ENCODE assay signal across 8 cellular contexts in the genomic region with DNA sequence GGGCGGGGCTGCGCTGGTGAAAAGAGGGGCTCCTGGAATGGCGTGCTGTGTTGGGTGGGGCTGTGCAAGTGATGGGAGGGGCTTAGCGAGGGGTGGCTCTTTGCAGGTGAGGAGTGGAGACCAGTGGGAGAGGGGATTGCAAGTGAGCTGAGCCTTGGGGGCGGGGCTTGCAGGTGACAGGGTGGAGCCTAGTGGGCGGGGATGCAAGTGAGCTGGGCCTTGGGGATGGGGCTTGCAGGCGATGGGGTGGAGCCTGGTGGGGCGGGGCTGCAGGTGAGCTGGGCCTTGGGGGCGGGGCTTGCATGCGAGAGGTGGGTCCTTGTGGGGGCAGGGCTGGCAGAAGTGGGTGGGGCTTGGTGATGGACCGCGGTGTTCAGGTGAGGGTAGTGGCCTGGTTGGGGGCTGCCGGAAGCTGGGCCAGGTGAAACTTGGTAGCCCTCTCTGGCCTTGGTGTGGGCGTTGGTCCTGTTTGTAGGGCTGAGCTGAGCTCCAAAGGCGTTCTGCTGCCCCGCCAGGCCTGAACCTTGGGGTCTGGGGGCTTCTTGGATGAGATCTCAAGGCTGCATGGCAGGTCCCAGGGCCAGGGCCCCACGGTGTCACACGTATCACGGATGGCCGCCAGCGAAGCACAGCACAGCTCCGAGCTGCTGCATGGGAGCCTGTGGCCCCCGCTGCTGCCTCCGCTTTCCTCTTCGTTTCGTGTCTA. TPM values are rescaled to one million over a fixed set of nuclear protein-coding genes. Genes with fewer than 3 reads are reported as not detected.
DNase-seq lines count a peak whose midpoint lies in the region; ATAC-seq and TF ChIP-seq lines count a peak whose summit lies in the region.

No MANE protein-coding gene starts in this region.

- POLR2A ChIA-PET in CD4-positive, alpha-beta T cell (lab: Charles Lee) = interaction anchor here (1.0 to 1.8 kb wide), 5 partner anchors 8 to 105 kb away, joined by 5 to 11 read pairs (median 6); a partner anchor contains a TSS

- no peaks in the 10 kb centered on the region for H3K9me3 ChIP-seq in CD4-positive, alpha-beta T cell (ENCODE audit: control insufficient read depth, low read length)
- no peaks in the 10 kb centered on the region for H3K9me3 ChIP-seq in RWPE2 (ENCODE audit: severe bottlenecking)
- no peaks in the 10 kb centered on the region for H3K9me3 ChIP-seq in neuron (ENCODE audit: low read length)

- H3K27me3 Mint-ChIP-seq in CD4-positive, alpha-beta T cell = no peaks in the 10 kb centered on the region

- no peaks in the 10 kb centered on the region for H3K9me3 Mint-ChIP-seq in CD4-positive, alpha-beta T cell

- peaks cover 4% of the 10 kb centered on the region for H3K4me1 ChIP-seq in RWPE2 (ENCODE audit: insufficient read depth, poor library complexity, severe bottlenecking)
- peaks cover 3% of the 10 kb centered on the region for H3K4me1 ChIP-seq in neuron (ENCODE audit: insufficient read depth, low read length)

- CTCF ChIA-PET in CD4-positive, alpha-beta T cell (lab: Charles Lee) = interaction anchor here (1.5 kb wide), 1 partner anchor 1642 kb away, joined by 3 read pairs; no protein-coding TSS in a partner anchor

- H2AFZ ChIP-seq in neuron (ENCODE audit: low read depth, low read length) = peak overlapping the region; percentile 34

- no peak for DNase-seq in CD4-positive, alpha-beta T cell
- DNase-seq in RWPE2 (ENCODE audit: low spot score) (peak; percentile 96), epithelial cell of prostate (ENCODE audit: low read depth, low spot score) (no peak), NOMO-1 treated with dmso at 0.1 percent for 144 hours (lab: John Stamatoyannopoulos, UW; ENCODE audit: unreplicated experiment) (no peak), hepatic stellate cell (ENCODE audit: low spot score) (no peak)

- no peak for TF ChIP-seq CTCF in CD4-positive, alpha-beta T cell (IDR thresholded peaks at IDR 0.05)
- no peak for TF ChIP-seq CTCF in RWPE2 (IDR thresholded peaks at IDR 0.05; ENCODE audit: poor library complexity, severe bottlenecking)

- ATAC-seq in CD4-positive, alpha-beta T cell (ENCODE audit: poor library complexity) = peak; percentile 52
- ATAC-seq in GM19035 (IDR thresholded peaks at IDR 0.05; ENCODE audit: unreplicated experiment) (peak; percentile 32), HG03135 (IDR thresholded peaks at IDR 0.05; ENCODE audit: unreplicated experiment) (peak; percentile 30), RWPE2 (ENCODE audit: low read depth) (peak; percentile 72; the same call in 2 of the 3 replicates)

- H3K4me3 Mint-ChIP-seq in CD4-positive, alpha-beta T cell = peak overlapping the region; percentile 75

- no peak overlapping the region for H3K27ac ChIP-seq in CD4-positive, alpha-beta T cell (ENCODE audit: low read depth, low read length)
- H3K27ac ChIP-seq in RWPE2 (ENCODE audit: poor library complexity, severe bottlenecking) (peak overlapping the region; percentile 4), epithelial cell of prostate (peak overlapping the region; percentile 88)

- H3K36me3 ChIP-seq in RWPE2 (ENCODE audit: low read depth) = peaks cover 27% of the 10 kb centered on the region
- H3K36me3 ChIP-seq in neuron (ENCODE audit: insufficient read depth, low read length) = peaks cover 16% of the 10 kb centered on the region

- H3K4me1 Mint-ChIP-seq in CD4-positive, alpha-beta T cell (ENCODE audit: low read depth) = peaks cover 18% of the 10 kb centered on the region

- peak overlapping the region; percentile 66 for H3K27ac Mint-ChIP-seq in CD4-positive, alpha-beta T cell

- peaks cover 27% of the 10 kb centered on the region for H3K36me3 Mint-ChIP-seq in CD4-positive, alpha-beta T cell (ENCODE audit: low read depth)

- no peaks in the 10 kb centered on the region for H3K27me3 ChIP-seq in CD4-positive, alpha-beta T cell (ENCODE audit: control insufficient read depth, insufficient read depth, low read length)
- H3K27me3 ChIP-seq in RWPE2 (ENCODE audit: insufficient read depth, poor library complexity, severe bottlenecking) (no peaks in the 10 kb centered on the region), neuron (ENCODE audit: insufficient read depth, low read length) (no peaks in the 10 kb centered on the region)

- intact Hi-C loops in CD4-positive, alpha-beta T cell (cut with DNase I, micrococcal nuclease) = loop anchor here in 1 of 2 experiments (2.0 kb wide), 1 partner anchor 107 kb away; a partner anchor contains a TSS

- H3K4me3 ChIP-seq in RWPE2 (ENCODE audit: severe bottlenecking) (peak overlapping the region; percentile 24), neuron (ENCODE audit: low read length) (peak overlapping the region; percentile 52)

RNA-seq across cellular contexts. Expression of a gene that starts 0.7 kb away (rescaled TPM):
- total RNA-seq in CD4-positive, alpha-beta T cell = 10 to 100 TPM; 76.7 to 77.8 TPM
